Comparison of ENCODE assay signal across 22 cellular contexts in the genomic region with DNA sequence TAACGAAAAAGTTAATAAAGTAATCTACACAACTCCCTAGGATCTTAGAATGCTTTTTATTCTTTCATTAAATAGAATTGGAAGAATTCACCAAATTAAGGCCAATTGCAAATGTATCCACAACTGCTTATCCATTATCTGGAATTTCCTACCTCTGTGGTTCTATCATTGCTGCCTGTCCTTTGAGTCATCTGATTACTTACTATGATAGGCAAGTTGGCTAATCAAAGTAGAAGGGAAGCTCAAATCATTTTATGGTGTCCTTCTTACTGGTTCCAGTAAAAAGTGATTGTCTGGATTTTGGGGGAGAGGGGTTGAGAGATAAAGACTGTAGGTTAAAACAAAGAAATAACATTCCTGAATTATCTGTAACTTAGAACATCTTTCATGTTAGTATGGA.
DNase-seq lines count a peak whose midpoint lies in the region; ATAC-seq and TF ChIP-seq lines count a peak whose summit lies in the region.
"Had no signal": no experiment of that assay in that cellular context is flagged by ENCODE, and none has a peak within 500 bp of the region (broad histone marks: within the 10 kb centered on the region; RNA-seq: fewer than 3 reads in every experiment).

No MANE protein-coding gene starts in this region.

- peaks cover 28% of the 10 kb centered on the region for H3K4me1 ChIP-seq in DND-41 (ENCODE audit: insufficient read depth, low read length)

- H3K79me2 ChIP-seq in DND-41 (ENCODE audit: insufficient read depth, low read length): peaks cover 41% of the 10 kb centered on the region

- no peaks in the 10 kb centered on the region for H3K27me3 ChIP-seq in DND-41 (ENCODE audit: insufficient read depth, low read length, poor library complexity)
- H3K27me3 ChIP-seq: BE2C had no signal

- DNase-seq in DND-41: no peak
- DNase-seq in HS-5 (ENCODE audit: low read depth): peak; percentile 20
- DNase-seq in T-cell: no peak
- peak; percentile 48 for DNase-seq in fibroblast of the aortic adventitia (ENCODE audit: low read depth)
- no peak for DNase-seq in iPS-NIHi11 (ENCODE audit: low spot score)
- no peak for DNase-seq in ureter (ENCODE audit: low spot score)
- DNase-seq: BE2C, COR-L47, GF-D8, H9, HFFc6, NCI-H1105 treated with DMSO at 0.1 percent for 48 hours, NCI-H1694, NCI-H2081, NCI-H2171, NCI-H524 treated with DMSO at 0.1 percent for 48 hours, Right ventricle myocardium superior, SW 1271 had no signal

- peaks cover 28 to 42% (median 38%) of the 10 kb centered on the region in 3 donors for H3K4me1 Mint-ChIP-seq in T-cell
- H3K4me1 Mint-ChIP-seq: H9 had no signal

- no peak overlapping the region for H3K9ac ChIP-seq in DND-41 (ENCODE audit: low read depth, low read length)
- H3K9ac ChIP-seq: KMS-11 had no signal

- CTCF ChIA-PET in T-cell (lab: Charles Lee): no interaction called here

- H3K4me2 ChIP-seq in DND-41 (ENCODE audit: insufficient read depth, low read length): no peak overlapping the region
- H3K4me2 ChIP-seq: KMS-11 had no signal

- POLR2A ChIA-PET in T-cell (lab: Charles Lee): no interaction called here

- H3K27ac ChIP-seq in DND-41 (ENCODE audit: low read length): peak overlapping the region; percentile 52
- H3K27ac ChIP-seq: KMS-11 had no signal

- no peak overlapping the region for H2AFZ ChIP-seq in DND-41 (ENCODE audit: low read depth, low read length)

- H3K9me3 Mint-ChIP-seq in T-cell: no peaks in the 10 kb centered on the region
- H3K9me3 Mint-ChIP-seq: H9, HFFc6 had no signal

- H4K20me1 ChIP-seq in DND-41 (ENCODE audit: insufficient read depth, low read length): no peaks in the 10 kb centered on the region; the same call in 1 of the 2 replicates

- H3K27me3 Mint-ChIP-seq in T-cell: no peaks in the 10 kb centered on the region

- H3K27ac Mint-ChIP-seq in T-cell: peak overlapping the region; percentile 5 to 24
- H3K27ac Mint-ChIP-seq: H9 had no signal

- no peak overlapping the region for H3K4me3 ChIP-seq in DND-41 (ENCODE audit: low read depth in 1 of 2, low read length in 2 of 2)
- H3K4me3 ChIP-seq in fibroblast of the aortic adventitia (ENCODE audit: low read depth, low read length): no peak overlapping the region
- H3K4me3 ChIP-seq: A549 had no signal

- TF ChIP-seq CTCF in DND-41 (IDR thresholded peaks at IDR 0.05; ENCODE audit: borderline replicate concordance, extremely low read depth, low read length, poor library complexity, severe bottlenecking): no peak
- TF ChIP-seq CTCF in fibroblast of the aortic adventitia (IDR thresholded peaks at IDR 0.05; ENCODE audit: insufficient read depth, low read length): no peak

- ATAC-seq in DND-41 (ENCODE audit: insufficient read depth, low read depth) (no peak), T-cell (replicated peaks in 1 of 4) (no peak), GM19351 (IDR thresholded peaks at IDR 0.05; ENCODE audit: unreplicated experiment) (no peak), HG02623 (IDR thresholded peaks at IDR 0.05; ENCODE audit: unreplicated experiment) (no peak)

- no peaks in the 10 kb centered on the region for H3K9me3 ChIP-seq in DND-41 (ENCODE audit: insufficient read depth, low read length, severe bottlenecking)
- H3K9me3 ChIP-seq: A549, BE2C had no signal

- H3K36me3 ChIP-seq in DND-41 (ENCODE audit: insufficient read depth, low read length): peaks cover 69% of the 10 kb centered on the region

- H3K36me3 Mint-ChIP-seq in T-cell: peaks cover 61% of the 10 kb centered on the region

- no peak overlapping the region for H3K4me3 Mint-ChIP-seq in T-cell
- H3K4me3 Mint-ChIP-seq: H9, HFFc6 had no signal

Comparison
In these comparisons a context has a peak if more than half of its experiments do, and no peak if none do; other contexts are left out.
1. DNase-seq: peak in HS-5 (single experiment) and fibroblast of the aortic adventitia (single experiment); none in DND-41 (single experiment), T-cell (0 of 34), iPS-NIHi11 (single experiment) and ureter (single experiment).